In the genomic region with DNA sequence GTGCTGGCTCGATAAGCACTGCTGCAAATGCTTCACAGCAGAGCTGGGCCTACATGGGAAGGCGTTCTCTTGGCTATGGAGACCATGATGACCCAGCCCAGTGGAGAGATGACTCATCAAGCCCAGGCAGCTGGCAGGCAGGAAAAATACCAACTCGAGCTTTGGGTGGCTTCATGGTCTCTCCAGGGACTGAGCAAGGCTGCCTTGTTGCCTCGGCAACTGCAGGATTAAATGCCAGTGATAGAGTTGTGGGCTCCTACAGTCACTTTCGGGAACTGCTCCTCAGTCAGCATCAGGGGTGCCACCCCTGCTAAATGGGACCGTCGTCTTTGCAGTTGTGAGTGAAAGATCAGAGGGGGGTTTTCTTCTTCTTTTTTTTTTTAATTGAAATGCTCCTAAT, we compare ENCODE assay signal across 1 cellular context.
TF ChIP-seq lines count a peak whose summit lies in the region.

No MANE protein-coding gene starts in this region.

TF ChIP-seq in WTC11, 78 proteins besides CTCF, POLR2A, EP300 and RAD21 (continued from another document):
- TF ChIP-seq ZNF532 (CRISPR knock-in tag; IDR thresholded peaks at IDR 0.05; ENCODE audit: borderline replicate concordance) (no peak), CDX4 (CRISPR knock-in tag; IDR thresholded peaks at IDR 0.05; ENCODE audit: borderline replicate concordance) (no peak), TP53 (CRISPR knock-in tag; IDR thresholded peaks at IDR 0.05) (no peak), ESRRA (CRISPR knock-in tag; IDR thresholded peaks at IDR 0.05; ENCODE audit: borderline replicate concordance) (no peak), FOXK1 (CRISPR knock-in tag; IDR thresholded peaks at IDR 0.05) (no peak), SMAD3 (CRISPR knock-in tag; IDR thresholded peaks at IDR 0.05; ENCODE audit: borderline replicate concordance) (no peak), NFE2L1 (CRISPR knock-in tag; IDR thresholded peaks at IDR 0.05) (no peak)
- TF ChIP-seq, protein P1, sequence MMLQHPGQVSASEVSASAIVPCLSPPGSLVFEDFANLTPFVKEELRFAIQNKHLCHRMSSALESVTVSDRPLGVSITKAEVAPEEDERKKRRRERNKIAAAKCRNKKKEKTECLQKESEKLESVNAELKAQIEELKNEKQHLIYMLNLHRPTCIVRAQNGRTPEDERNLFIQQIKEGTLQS (CRISPR knock-in tag; conservative IDR thresholded peaks at IDR 0.05) = no peak
- TF ChIP-seq, protein P2, sequence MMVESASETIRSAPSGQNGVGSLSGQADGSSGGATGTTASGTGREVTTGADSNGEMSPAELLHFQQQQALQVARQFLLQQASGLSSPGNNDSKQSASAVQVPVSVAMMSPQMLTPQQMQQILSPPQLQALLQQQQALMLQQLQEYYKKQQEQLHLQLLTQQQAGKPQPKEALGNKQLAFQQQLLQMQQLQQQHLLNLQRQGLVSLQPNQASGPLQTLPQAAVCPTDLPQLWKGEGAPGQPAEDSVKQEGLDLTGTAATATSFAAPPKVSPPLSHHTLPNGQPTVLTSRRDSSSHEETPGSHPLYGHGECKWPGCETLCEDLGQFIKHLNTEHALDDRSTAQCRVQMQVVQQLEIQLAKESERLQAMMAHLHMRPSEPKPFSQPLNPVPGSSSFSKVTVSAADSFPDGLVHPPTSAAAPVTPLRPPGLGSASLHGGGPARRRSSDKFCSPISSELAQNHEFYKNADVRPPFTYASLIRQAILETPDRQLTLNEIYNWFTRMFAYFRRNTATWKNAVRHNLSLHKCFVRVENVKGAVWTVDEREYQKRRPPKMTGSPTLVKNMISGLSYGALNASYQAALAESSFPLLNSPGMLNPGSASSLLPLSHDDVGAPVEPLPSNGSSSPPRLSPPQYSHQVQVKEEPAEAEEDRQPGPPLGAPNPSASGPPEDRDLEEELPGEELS (CRISPR knock-in tag; IDR thresholded peaks at IDR 0.05) = no peak
